In the genomic region with DNA sequence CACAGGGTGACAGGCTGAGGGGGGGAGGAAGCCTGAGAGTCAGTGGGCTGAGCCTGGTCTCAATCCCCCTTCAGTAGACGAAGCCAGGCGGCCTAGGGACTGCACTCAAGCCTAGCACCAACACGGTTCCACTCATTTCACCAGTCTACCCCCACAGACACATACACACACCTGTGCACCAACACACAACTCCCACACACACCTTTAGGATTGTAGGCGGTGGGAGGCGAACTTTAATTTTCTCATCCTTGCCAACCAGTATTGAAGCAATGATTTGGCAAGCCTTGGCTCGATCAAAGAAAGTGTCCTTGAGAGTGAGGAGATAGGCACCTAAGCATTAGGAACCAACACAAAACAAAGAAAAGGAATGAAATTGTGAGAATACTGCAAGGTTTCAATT, we compare ENCODE assay signal across 21 cellular contexts.
"Had no signal": no experiment of that assay in that cellular context is flagged by ENCODE, and none has a peak within 500 bp of the region (broad histone marks: within the 10 kb centered on the region; RNA-seq: fewer than 3 reads in every experiment).

No MANE protein-coding gene starts in this region.

- H3K9me3 Mint-ChIP-seq: immature natural killer cell, memory B cell, mesothelial cell of epicardium, natural killer cell, neural crest cell had no signal

- ATAC-seq: gastrocnemius medialis, left cardiac atrium, lower lobe of right lung, natural killer cell had no signal

- H3K27me3 Mint-ChIP-seq: memory B cell had no signal

- H3K4me3 Mint-ChIP-seq: immature natural killer cell, memory B cell, mesothelial cell of epicardium, natural killer cell, neural crest cell had no signal

- DNase-seq: effector CD4-positive, alpha-beta T cell; gastrocnemius medialis; glutamatergic neuron; immature natural killer cell; left cardiac atrium; left ventricle myocardium inferior; lower lobe of right lung; natural killer cell; posterior cingulate gyrus; small intestine; stimulated activated CD4-positive, alpha-beta T cell treated with anti-CD3 and anti-CD28 coated beads, Interleukin-12 subunit alpha, Interleukin-12 subunit beta, amount 100 ng/mL, for 4 hours; stimulated activated naive CD4-positive, alpha-beta T cell treated with Interleukin-2 at 50 U/mL for 16 hours; tibial artery; upper lobe of left lung; uterus had no signal

- H3K27ac ChIP-seq: coronary artery, esophagus muscularis mucosa, gastrocnemius medialis, left ventricle myocardium inferior, lower lobe of right lung, right atrium auricular region, tibial artery, upper lobe of left lung, uterus had no signal

- H3K4me1 Mint-ChIP-seq: immature natural killer cell, memory B cell, mesothelial cell of epicardium, natural killer cell, neural crest cell had no signal

- H3K27ac Mint-ChIP-seq: memory B cell, mesothelial cell of epicardium, natural killer cell had no signal
